Comparison of ENCODE assay signal across 29 cellular contexts in genomic region chr11:116376547-116376946, GRCh38.
DNase-seq lines count a peak whose midpoint lies in the region; ATAC-seq and TF ChIP-seq lines count a peak whose summit lies in the region.
"Had no signal": no experiment of that assay in that cellular context is flagged by ENCODE, and none has a peak within 500 bp of the region (broad histone marks: within the 10 kb centered on the region; RNA-seq: fewer than 3 reads in every experiment).

No MANE protein-coding gene starts in this region.

- H3K4me1 ChIP-seq in CD4-positive, alpha-beta memory T cell (ENCODE audit: insufficient read depth, low read length), result no peaks in the 10 kb centered on the region
- H3K4me1 ChIP-seq in spleen, result no peaks in the 10 kb centered on the region
- H3K4me1 ChIP-seq: esophagus squamous epithelium, prostate gland, sigmoid colon had no signal

- CTCF ChIA-PET in CD4-positive, alpha-beta memory T cell (lab: Charles Lee; ENCODE audit: partially characterized antibody), result no interaction called here

- peaks cover 12% of the 10 kb centered on the region for H3K4me1 Mint-ChIP-seq in progenitor cell of endocrine pancreas (ENCODE audit: low read depth)
- no peaks in the 10 kb centered on the region for H3K4me1 Mint-ChIP-seq in CD4-positive, alpha-beta memory T cell
- H3K4me1 Mint-ChIP-seq: CD4-positive, CD25-positive, alpha-beta regulatory T cell; immature natural killer cell had no signal

- no peaks in the 10 kb centered on the region for H3K9me3 ChIP-seq in CD4-positive, alpha-beta memory T cell (ENCODE audit: control insufficient read depth in 1 of 2, low read length in 2 of 2)
- no peaks in the 10 kb centered on the region for H3K9me3 ChIP-seq in spleen
- H3K9me3 ChIP-seq: esophagus squamous epithelium, neutrophil, prostate gland had no signal

- no peak for ATAC-seq in HG03159 (IDR thresholded peaks at IDR 0.05; ENCODE audit: unreplicated experiment)
- ATAC-seq: left colon had no signal

- peaks cover 30% of the 10 kb centered on the region for H3K27me3 Mint-ChIP-seq in progenitor cell of endocrine pancreas
- peaks cover 4 to 11% of the 10 kb centered on the region in 2 donors for H3K27me3 Mint-ChIP-seq in CD4-positive, alpha-beta memory T cell
- H3K27me3 Mint-ChIP-seq: CD4-positive, CD25-positive, alpha-beta regulatory T cell had no signal

- POLR2A ChIA-PET in CD4-positive, alpha-beta memory T cell (lab: Charles Lee; ENCODE audit: partially characterized antibody), result no interaction called here

- H3K27ac Mint-ChIP-seq in progenitor cell of endocrine pancreas, result peak overlapping the region; percentile 16
- no peak overlapping the region for H3K27ac Mint-ChIP-seq in CD4-positive, alpha-beta memory T cell
- H3K27ac Mint-ChIP-seq: CD4-positive, CD25-positive, alpha-beta regulatory T cell; immature natural killer cell had no signal

- H3K36me3 Mint-ChIP-seq in progenitor cell of endocrine pancreas (ENCODE audit: insufficient read depth), result no peaks in the 10 kb centered on the region
- no peaks in the 10 kb centered on the region for H3K36me3 Mint-ChIP-seq in CD4-positive, alpha-beta memory T cell
- H3K36me3 Mint-ChIP-seq: CD4-positive, CD25-positive, alpha-beta regulatory T cell; immature natural killer cell had no signal

- DNase-seq in DMS153 (lab: John Stamatoyannopoulos, UW) (peak; percentile 60), DMS153 treated with DMSO at 0.1 percent for 48 hours (lab: John Stamatoyannopoulos, UW; ENCODE audit: unreplicated experiment) (no peak), NCI-H2029 (lab: John Stamatoyannopoulos, UW) (peak; percentile 77), NCI-H510A treated with DMSO at 0.1 percent for 48 hours (lab: John Stamatoyannopoulos, UW) (peak; percentile 86), progenitor cell of endocrine pancreas (ENCODE audit: low spot score, unreplicated experiment) (no peak), spleen (no peak)
- DNase-seq in CD4-positive, alpha-beta memory T cell, result no peak
- DNase-seq: activated CD4-positive, alpha-beta T cell treated with anti-CD3 and anti-CD28 coated beads for 48 hours; activated CD8-positive, alpha-beta memory T cell treated with anti-CD3 and anti-CD28 coated beads for 24 hours; activated effector memory CD4-positive, alpha-beta T cell treated with anti-CD3 and anti-CD28 coated beads, Interleukin-2, amount 50 U/mL, for 16 hours; CD4-positive, CD25-positive, alpha-beta regulatory T cell; cerebellar nuclear complex; esophagus squamous epithelium; GF-D8; hypothalamus; immature natural killer cell; left colon; NK-92 treated with Interleukin-12 subunit alpha and Interleukin-12 subunit beta, amount 100 ng/mL, for 24 hours; PC-9; SIG-M5; sigmoid colon; stimulated activated naive CD4-positive, alpha-beta T cell treated with Interleukin-2 at 50 U/mL for 16 hours; SW 1271; T-helper 9 cell; WERI-Rb-1 had no signal

- no peaks in the 10 kb centered on the region for H3K27me3 ChIP-seq in CD4-positive, alpha-beta memory T cell (ENCODE audit: insufficient read depth, low read length)
- peaks cover 0 to 10% (median 0%) of the 10 kb centered on the region in 7 donors for H3K27me3 ChIP-seq in spleen (replicated peaks in 1 of 7)
- H3K27me3 ChIP-seq: neutrophil, sigmoid colon had no signal

- no peak overlapping the region for H3K4me3 ChIP-seq in CD4-positive, alpha-beta memory T cell (ENCODE audit: low read length in 2 of 2)
- no peak overlapping the region for H3K4me3 ChIP-seq in spleen
- H3K4me3 ChIP-seq: esophagus squamous epithelium, PC-9, prostate gland, sigmoid colon had no signal

- H3K4me3 Mint-ChIP-seq in progenitor cell of endocrine pancreas (ENCODE audit: low read depth), result no peak overlapping the region
- no peak overlapping the region for H3K4me3 Mint-ChIP-seq in CD4-positive, alpha-beta memory T cell
- H3K4me3 Mint-ChIP-seq: CD4-positive, CD25-positive, alpha-beta regulatory T cell; immature natural killer cell had no signal

- intact Hi-C loops in CD4-positive, alpha-beta memory T cell (cut with micrococcal nuclease), result no loop called here
- intact Hi-C loops in spleen (cut with DNase I; ENCODE audit: low total_unique reads), result no loop called here

- TF ChIP-seq POLR2A in spleen (IDR thresholded peaks at IDR 0.05), result no peak

- no peaks in the 10 kb centered on the region for H3K36me3 ChIP-seq in CD4-positive, alpha-beta memory T cell (ENCODE audit: insufficient read depth, low read length)
- no peaks in the 10 kb centered on the region for H3K36me3 ChIP-seq in spleen
- H3K36me3 ChIP-seq: esophagus squamous epithelium, neutrophil, prostate gland, sigmoid colon, WERI-Rb-1 had no signal

- H3K9me3 Mint-ChIP-seq in progenitor cell of endocrine pancreas (ENCODE audit: low read depth), result no peaks in the 10 kb centered on the region
- peaks cover 0 to 9% (median 3%) of the 10 kb centered on the region in 8 donors for H3K9me3 Mint-ChIP-seq in CD4-positive, alpha-beta memory T cell

- 41 to 70% (median 54%) methylated on average over 1 of the region's 1 CpG for WGBS in spleen, 5 donors

- no peak overlapping the region for H3K27ac ChIP-seq in CD4-positive, alpha-beta memory T cell (ENCODE audit: low read depth, low read length)
- H3K27ac ChIP-seq in spleen, result no peak overlapping the region
- H3K27ac ChIP-seq: 22Rv1, esophagus squamous epithelium, neutrophil, PC-9, prostate gland, sigmoid colon, WERI-Rb-1 had no signal

- TF ChIP-seq CTCF in progenitor cell of endocrine pancreas (IDR thresholded peaks at IDR 0.05; ENCODE audit: unreplicated experiment) (no peak), spleen (IDR thresholded peaks at IDR 0.05 in 8 of 11, conservative IDR thresholded peaks at IDR 0.05 in 3 of 11) (no peak)

Comparison
In these comparisons a context has a peak if more than half of its experiments do, and no peak if none do; other contexts are left out.
1. DNase-seq: peak in DMS153 (single experiment), NCI-H2029 (single experiment) and NCI-H510A treated with DMSO at 0.1 percent for 48 hours (single experiment); none in DMS153 treated with DMSO at 0.1 percent for 48 hours (single experiment), progenitor cell of endocrine pancreas (single experiment), CD4-positive, alpha-beta memory T cell (0 of 5) and spleen (single experiment).